Comparison of ENCODE assay signal across 1 cellular context in the genomic region with DNA sequence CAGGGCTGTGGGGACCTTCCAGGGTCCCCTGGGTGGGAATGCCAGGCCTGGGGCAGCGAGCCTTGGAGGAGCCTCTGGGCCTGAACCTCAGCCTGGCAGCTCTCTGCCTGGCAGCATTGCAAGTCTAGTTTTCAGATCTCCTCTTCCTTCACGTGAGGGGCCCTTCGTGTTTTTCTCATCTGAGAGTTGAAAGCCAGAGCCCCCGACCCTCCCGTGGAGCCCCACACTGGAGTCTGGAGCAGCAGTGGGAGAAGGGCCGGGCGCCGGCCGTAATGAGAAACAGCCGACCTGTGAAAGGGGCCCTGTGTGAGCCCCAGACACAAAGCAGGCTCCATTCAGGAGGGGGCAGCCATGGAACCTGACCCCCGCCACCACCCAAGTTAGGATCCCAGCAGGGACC.
TF ChIP-seq lines count a peak whose summit lies in the region.

No MANE protein-coding gene starts in this region.

TF ChIP-seq in WTC11, 78 proteins besides CTCF, POLR2A, EP300 and RAD21 (continued from another document):
- TF ChIP-seq, protein P1, sequence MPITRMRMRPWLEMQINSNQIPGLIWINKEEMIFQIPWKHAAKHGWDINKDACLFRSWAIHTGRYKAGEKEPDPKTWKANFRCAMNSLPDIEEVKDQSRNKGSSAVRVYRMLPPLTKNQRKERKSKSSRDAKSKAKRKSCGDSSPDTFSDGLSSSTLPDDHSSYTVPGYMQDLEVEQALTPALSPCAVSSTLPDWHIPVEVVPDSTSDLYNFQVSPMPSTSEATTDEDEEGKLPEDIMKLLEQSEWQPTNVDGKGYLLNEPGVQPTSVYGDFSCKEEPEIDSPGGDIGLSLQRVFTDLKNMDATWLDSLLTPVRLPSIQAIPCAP (CRISPR knock-in tag; IDR thresholded peaks at IDR 0.05): no peak
- TF ChIP-seq, protein P2, sequence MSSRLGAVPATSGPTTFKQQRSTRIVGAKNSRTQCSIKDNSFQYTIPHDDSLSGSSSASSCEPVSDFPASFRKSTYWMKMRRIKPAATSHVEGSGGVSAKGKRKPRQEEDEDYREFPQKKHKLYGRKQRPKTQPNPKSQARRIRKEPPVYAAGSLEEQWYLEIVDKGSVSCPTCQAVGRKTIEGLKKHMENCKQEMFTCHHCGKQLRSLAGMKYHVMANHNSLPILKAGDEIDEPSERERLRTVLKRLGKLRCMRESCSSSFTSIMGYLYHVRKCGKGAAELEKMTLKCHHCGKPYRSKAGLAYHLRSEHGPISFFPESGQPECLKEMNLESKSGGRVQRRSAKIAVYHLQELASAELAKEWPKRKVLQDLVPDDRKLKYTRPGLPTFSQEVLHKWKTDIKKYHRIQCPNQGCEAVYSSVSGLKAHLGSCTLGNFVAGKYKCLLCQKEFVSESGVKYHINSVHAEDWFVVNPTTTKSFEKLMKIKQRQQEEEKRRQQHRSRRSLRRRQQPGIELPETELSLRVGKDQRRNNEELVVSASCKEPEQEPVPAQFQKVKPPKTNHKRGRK (CRISPR knock-in tag; IDR thresholded peaks at IDR 0.05; ENCODE audit: borderline replicate concordance): no peak
